In genomic region chr15:45378149-45378912, GRCh38 we compare ENCODE assay signal across 8 cellular contexts. TPM values are rescaled to one million over a fixed set of nuclear protein-coding genes. Genes with fewer than 3 reads are reported as not detected.
A peak's percentile ranks its signal among the peaks of the same experiment; 100 is the strongest.
DNase-seq lines count a peak whose midpoint lies in the region; ATAC-seq and TF ChIP-seq lines count a peak whose summit lies in the region.

GATM (minus strand) TSS chr15:45378544; CDS start chr15:45378453, 91 bp downstream.

- no peaks in the 10 kb centered on the region for H3K9me3 Mint-ChIP-seq in MCF 10A (ENCODE audit: unreplicated experiment)

- H3K36me3 ChIP-seq in GM06990 (ENCODE audit: control insufficient read depth, insufficient read depth, low read length) (peaks cover 3% of the 10 kb centered on the region; the same call in 1 of the 2 replicates), HUES64 (ENCODE audit: insufficient read depth, low read length) (no peaks in the 10 kb centered on the region), iPS-18a (ENCODE audit: control insufficient read depth, low read depth, low read length) (no peaks in the 10 kb centered on the region), gastrocnemius medialis (no peaks in the 10 kb centered on the region)

- H3K27ac Mint-ChIP-seq in MCF 10A (ENCODE audit: low read depth, unreplicated experiment), result no peak within 1 kb of the TSS

- H3K4me1 ChIP-seq in HUES64 (ENCODE audit: insufficient read depth, low read length) (no peaks in the 10 kb centered on the region; the same call in 1 of the 2 replicates), iPS-18a (ENCODE audit: control insufficient read depth, low read depth, low read length) (no peaks in the 10 kb centered on the region), gastrocnemius medialis (peaks cover 25 to 31% of the 10 kb centered on the region in 2 donors)

- H3K27me3 ChIP-seq in GM06990 (replicated peaks; ENCODE audit: control insufficient read depth, insufficient read depth, low read length), result no peaks in the 10 kb centered on the region
- peaks cover 67% of the 10 kb centered on the region for H3K27me3 ChIP-seq in HUES64 (ENCODE audit: insufficient read depth, low read length)
- peaks cover 60% of the 10 kb centered on the region for H3K27me3 ChIP-seq in iPS-18a (ENCODE audit: control insufficient read depth, insufficient read depth, low read length)
- H3K27me3 ChIP-seq in gastrocnemius medialis, result no peaks in the 10 kb centered on the region

- H3K27me3 Mint-ChIP-seq in MCF 10A (ENCODE audit: insufficient read depth, unreplicated experiment), result peaks cover 34% of the 10 kb centered on the region

- H3K4me3 Mint-ChIP-seq in MCF 10A (ENCODE audit: unreplicated experiment), result peak within 1 kb of the TSS; percentile 84

- TF ChIP-seq POLR2A in gastrocnemius medialis (IDR thresholded peaks at IDR 0.05), result peak; percentile 84 to 92

- in situ Hi-C loops in gastrocnemius medialis (cut with MboI; ENCODE audit: low sequenced_read_pairs in 4 of 4), result loop anchor here in 1 of 4 donors (10.0 kb wide), 1 partner anchor 184 kb away; no protein-coding TSS in a partner anchor

- ATAC-seq in GM21528 (IDR thresholded peaks at IDR 0.05; ENCODE audit: low FRiP score, unreplicated experiment), result peak; percentile 79
- peak; percentile 78 to 94 for ATAC-seq in gastrocnemius medialis

- H3K27ac ChIP-seq in HUES64 (ENCODE audit: low read depth, low read length) (no peak within 1 kb of the TSS), iPS-18a (ENCODE audit: low read length) (no peak within 1 kb of the TSS), gastrocnemius medialis (peak within 1 kb of the TSS; percentile 78 to 88 (median 82))

- intact Hi-C loops in MCF 10A (cut with micrococcal nuclease) (loop anchor here (5.0 kb wide), 1 partner anchor 71 kb away; no protein-coding TSS in a partner anchor), gastrocnemius medialis (cut with DNase I; ENCODE audit: low total_unique reads) (loop anchor here (1.0 to 2.0 kb wide), 3 partner anchors 24 to 180 kb away; a partner anchor contains a TSS)

- BruUV-seq in MCF 10A (replicated peaks; lab: Mats Ljungman, UMichigan), result no TSS peak

- peak; percentile 87 for DNase-seq in GM06990 (ENCODE audit: extremely low read depth, insufficient read length)
- DNase-seq in T-helper 1 cell, result peak in 4 of 5 donors; percentile 8 to 24 (median 20)
- DNase-seq in MCF 10A (ENCODE audit: unreplicated experiment), result peak; percentile 78
- peak; percentile 71 for DNase-seq in gastrocnemius medialis
- no peak for DNase-seq in HT-29 (ENCODE audit: low spot score)

- H3K9me3 ChIP-seq in HUES64 (ENCODE audit: insufficient read depth, low read depth, low read length) (no peaks in the 10 kb centered on the region), iPS-18a (ENCODE audit: control insufficient read depth, low read depth, low read length) (no peaks in the 10 kb centered on the region), gastrocnemius medialis (no peaks in the 10 kb centered on the region)

- H3K9ac ChIP-seq in HUES64 (ENCODE audit: low read depth, low read length) (peak within 1 kb of the TSS; percentile 64), iPS-18a (ENCODE audit: low read length) (peak within 1 kb of the TSS; percentile 60)

- TF ChIP-seq CTCF in GM06990 (IDR thresholded peaks at IDR 0.05; ENCODE audit: insufficient read depth, low read length, poor library complexity, severe bottlenecking), result peak; percentile 23
- TF ChIP-seq CTCF in MCF 10A (IDR thresholded peaks at IDR 0.05; ENCODE audit: unreplicated experiment), result peak; percentile 39
- peak; percentile 22 to 59 (median 51) for TF ChIP-seq CTCF in gastrocnemius medialis (IDR thresholded peaks at IDR 0.05 in 4 of 5, conservative IDR thresholded peaks at IDR 0.05 in 1 of 5)

- CTCF ChIA-PET in MCF 10A (lab: Yijun Ruan, JAX), result interaction anchor here (1.2 to 2.7 kb wide), 2 partner anchors 14 to 21 kb away, joined by 3 to 14 read pairs; no protein-coding TSS in a partner anchor

- POLR2A ChIA-PET in MCF 10A (lab: Yijun Ruan, JAX), result interaction anchor here (0.7 to 2.1 kb wide), 4 partner anchors 8 to 209 kb away, joined by 3 to 8 read pairs (median 6); partner anchors contain the start of gene BLOC1S6

- WGBS in HUES64, result 1% methylated on average over 87 of the region's 87 CpGs

- H3K36me3 Mint-ChIP-seq in MCF 10A (ENCODE audit: insufficient read depth, unreplicated experiment), result no peaks in the 10 kb centered on the region

- peaks cover 9% of the 10 kb centered on the region for H3K4me1 Mint-ChIP-seq in MCF 10A (ENCODE audit: insufficient read depth, unreplicated experiment)

- H3K4me3 ChIP-seq in GM06990 (replicated peaks; ENCODE audit: low read depth, low read length) (peak within 1 kb of the TSS; percentile 76), HUES64 (ENCODE audit: low read length) (peak within 1 kb of the TSS; percentile 66), iPS-18a (ENCODE audit: low read length) (peak within 1 kb of the TSS; percentile 82), gastrocnemius medialis (peak within 1 kb of the TSS; percentile 60 to 86 (median 71))

RNA-seq across cellular contexts. Expression of gene GATM, which starts in this region (rescaled TPM):
- polyA plus RNA-seq in HUES64 (2013, experiment 1 of 2), result 6.5 TPM
- 9.9 TPM for polyA plus RNA-seq in HUES64 (2013, experiment 2 of 2)
- total RNA-seq in MCF 10A (2022), result 0.54 and 1.6 TPM in 2 replicates
- 10 to 100 TPM; 18.0 to 92.1 (median 35.3) TPM for total RNA-seq in gastrocnemius medialis
- 0.53 and 0.76 TPM in 2 replicates for total RNA-seq in HT-29 (2014; rRNA removed; shearing (Covaris generic))

Comparison
In these comparisons a context has a peak if more than half of its experiments do, and no peak if none do; other contexts are left out.
1. H3K27ac ChIP-seq: peak in gastrocnemius medialis (4 of 4); none in HUES64 (single experiment) and iPS-18a (single experiment).
2. Peak in every context shown above with its lines, with median percentiles within 50 percentile points of each other: H3K4me3 ChIP-seq and CTCF ChIP-seq.